20 cellular contexts compared by ENCODE assay signal in the genomic region with DNA sequence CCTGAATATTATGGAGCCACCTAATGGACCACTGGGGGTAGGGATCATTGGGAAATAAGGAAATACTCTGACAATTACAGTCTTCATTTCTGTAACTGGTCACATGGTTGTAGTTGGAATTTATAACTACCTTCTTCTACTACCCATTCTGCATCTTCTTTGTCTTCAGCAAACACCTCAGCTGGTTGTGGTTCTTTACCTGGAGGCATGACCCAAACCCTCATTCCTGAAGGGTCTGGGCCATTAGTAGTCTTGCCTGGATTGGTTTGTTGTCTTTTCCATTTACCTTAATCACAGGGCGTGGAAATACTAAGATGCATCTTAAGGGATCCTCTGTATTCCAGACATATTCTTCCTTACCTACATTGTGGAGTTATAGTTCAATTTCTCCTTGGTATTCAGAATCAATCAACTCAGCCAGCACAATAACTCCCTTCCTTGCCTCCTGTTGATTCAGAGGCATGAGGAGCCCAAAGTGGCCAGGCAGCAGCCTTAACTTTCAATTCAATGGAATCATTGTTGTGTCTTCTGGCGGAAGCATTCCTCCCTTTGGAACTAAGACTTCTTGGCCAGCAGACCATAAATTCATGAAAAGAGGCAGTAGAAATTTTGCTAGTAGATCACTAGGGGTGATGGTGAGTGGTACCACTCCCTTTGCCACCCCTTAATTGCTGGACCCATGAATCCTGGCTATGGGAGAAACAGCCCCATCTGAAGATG.
"Had no signal": no experiment of that assay in that cellular context is flagged by ENCODE, and none has a peak within 500 bp of the region (broad histone marks: within the 10 kb centered on the region; RNA-seq: fewer than 3 reads in every experiment).

No MANE protein-coding gene starts in this region.

- DNase-seq: IMR-90, Karpas-422, KG1, MG63, NCI-H1092, NCI-H1105 treated with DMSO at 0.1 percent for 48 hours, NCI-H1417 treated with DMSO at 0.1 percent for 48 hours, NCI-H146, NCI-H1694 treated with DMSO at 0.1 percent for 48 hours, NCI-H1930, NCI-H2081, NCI-H2107, NCI-H2227 treated with DMSO at 0.1 percent for 48 hours, NCI-H524, NCI-H526 treated with DMSO at 0.1 percent for 48 hours, NCI-H748 treated with DMSO at 0.1 percent for 48 hours, SHP77, SJCRH30 had no signal

- ATAC-seq: HepG2, Panc1 had no signal

- FAIRE-seq: HepG2 had no signal
